20 cellular contexts compared by ENCODE assay signal in the genomic region with DNA sequence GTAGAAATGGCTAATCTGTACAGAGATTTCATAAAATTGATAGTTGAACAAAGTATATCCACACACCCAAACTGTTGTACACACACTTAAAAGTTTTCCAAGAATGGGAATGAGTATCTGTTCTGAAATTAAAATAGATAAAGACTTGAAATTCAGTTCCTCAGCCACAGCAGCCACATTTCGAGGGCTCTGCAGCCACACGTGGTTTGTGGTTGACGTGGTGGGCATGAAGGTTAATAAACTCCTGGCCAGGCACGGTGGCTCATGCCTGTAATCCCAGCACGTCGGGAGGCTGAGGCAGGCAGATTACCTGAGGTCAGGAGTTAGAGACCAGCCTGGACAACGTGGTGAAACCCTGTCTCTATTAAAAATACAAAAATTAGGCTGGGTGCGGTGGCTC. TPM values are rescaled to one million over a fixed set of nuclear protein-coding genes. Genes with fewer than 3 reads are reported as not detected.
DNase-seq lines count a peak whose midpoint lies in the region; ATAC-seq, FAIRE-seq and TF ChIP-seq lines count a peak whose summit lies in the region.
"Had no signal": no experiment of that assay in that cellular context is flagged by ENCODE, and none has a peak within 500 bp of the region (broad histone marks: within the 10 kb centered on the region; RNA-seq: fewer than 3 reads in every experiment).

No MANE protein-coding gene starts in this region.

- CTCF ChIA-PET in H1 (lab: Charles Lee; ENCODE audit: partially characterized antibody): interaction anchor here (0.8 to 2.4 kb wide), 4 partner anchors 11 to 51 kb away, joined by 3 to 10 read pairs (median 4); partner anchors contain the start of gene CRYBB1

- H2BK15ac ChIP-seq in H1 (ENCODE audit: low read length): no peak overlapping the region

- H3K4me2 ChIP-seq in DOHH2 (ENCODE audit: low read length) (peak overlapping the region; percentile 31; the same call in 1 of the 2 replicates), H1 (ENCODE audit: insufficient read depth in 1 of 2, low read depth in 2 of 2, low read length in 2 of 2) (no peak overlapping the region)
- H3K4me2 ChIP-seq: A549 had no signal

- H2AFZ ChIP-seq in H1 (ENCODE audit: low read length): no peak overlapping the region

- ATAC-seq in gastrocnemius medialis (no peak), heart right ventricle (no peak)
- ATAC-seq: A549 had no signal

- H3K27me3 ChIP-seq in DOHH2 (ENCODE audit: control insufficient read depth, low read length) (no peaks in the 10 kb centered on the region), H1 (replicated peaks in 1 of 4; ENCODE audit: control insufficient read depth in 3 of 4, extremely low read depth in 1 of 4, insufficient read depth in 3 of 4, low read length in 3 of 4) (no peaks in the 10 kb centered on the region), gastrocnemius medialis (no peaks in the 10 kb centered on the region), heart right ventricle (no peaks in the 10 kb centered on the region)
- H3K27me3 ChIP-seq: SJSA1 had no signal

- H3K4ac ChIP-seq in H1 (replicated peaks; ENCODE audit: insufficient read length, low read depth, low read length): no peak overlapping the region

- H2BK12ac ChIP-seq in H1 (ENCODE audit: low read depth, low read length): no peak overlapping the region

- H3K79me2 ChIP-seq in DOHH2 (ENCODE audit: control insufficient read depth, low read length) (peaks cover 82% of the 10 kb centered on the region), H1 (ENCODE audit: control insufficient read depth in 1 of 2, insufficient read depth in 2 of 2, low read length in 2 of 2) (peaks cover 7 to 86% of the 10 kb centered on the region in 2 experiments)

- no peak overlapping the region for H3K23ac ChIP-seq in H1 (ENCODE audit: insufficient read length)

- TF ChIP-seq POLR2A in H1 (IDR thresholded peaks at IDR 0.05; ENCODE audit: control extremely low read depth in 1 of 2, low read depth in 2 of 2, low read length in 2 of 2): no peak
- TF ChIP-seq POLR2A in gastrocnemius medialis (IDR thresholded peaks at IDR 0.05): no peak

- H2AK5ac ChIP-seq in H1 (ENCODE audit: low read depth, low read length): no peak overlapping the region

- H3K9me3 ChIP-seq in DOHH2 (ENCODE audit: control insufficient read depth, insufficient read depth, low read length): no peaks in the 10 kb centered on the region
- no peaks in the 10 kb centered on the region for H3K9me3 ChIP-seq in H1 (ENCODE audit: insufficient read depth in 2 of 2, low read depth in 1 of 2, low read length in 1 of 2)
- no peaks in the 10 kb centered on the region for H3K9me3 ChIP-seq in gastrocnemius medialis
- H3K9me3 ChIP-seq in heart right ventricle: no peaks in the 10 kb centered on the region
- H3K9me3 ChIP-seq: A549, SJSA1 had no signal

- H3F3A ChIP-seq in DOHH2 (ENCODE audit: control insufficient read depth, insufficient read depth): peaks cover 8% of the 10 kb centered on the region; the same call in 1 of the 2 replicates

- peaks cover 49% of the 10 kb centered on the region for H3K4me1 ChIP-seq in DOHH2 (ENCODE audit: control insufficient read depth, low read length)
- peaks cover 13 to 45% (median 29%) of the 10 kb centered on the region in 4 experiments for H3K4me1 ChIP-seq in H1 (replicated peaks in 1 of 4; ENCODE audit: control insufficient read depth in 3 of 4, insufficient read depth in 4 of 4, low read length in 3 of 4)
- H3K4me1 ChIP-seq in gastrocnemius medialis: peaks cover 35 to 38% of the 10 kb centered on the region in 2 donors
- H3K4me1 ChIP-seq in heart right ventricle: peaks cover 3 to 58% (median 34%) of the 10 kb centered on the region in 9 donors
- H3K4me1 ChIP-seq: A549 had no signal

- no peak for TF ChIP-seq EP300 in H1 (IDR thresholded peaks at IDR 0.05; ENCODE audit: borderline replicate concordance in 1 of 2, low read depth in 2 of 2, low read length in 2 of 2)

- H3K9ac ChIP-seq in H1 (replicated peaks in 1 of 4; ENCODE audit: extremely low read depth in 1 of 4, low read depth in 3 of 4, low read length in 3 of 4): no peak overlapping the region

- no peak overlapping the region for H2BK120ac ChIP-seq in H1 (replicated peaks; ENCODE audit: low read depth, low read length)

- H3K79me1 ChIP-seq in H1 (ENCODE audit: low read depth, low read length): peaks cover 23% of the 10 kb centered on the region

- H3K14ac ChIP-seq in H1 (ENCODE audit: insufficient read length): no peak overlapping the region

- intact Hi-C loops in gastrocnemius medialis (cut with DNase I; ENCODE audit: low total_unique reads) (no loop called here), heart right ventricle (cut with DNase I) (no loop called here)

- H3K27ac ChIP-seq in DOHH2 (ENCODE audit: low read depth, low read length): no peak overlapping the region
- H3K27ac ChIP-seq in H1 (ENCODE audit: low read depth, low read length): no peak overlapping the region
- peak overlapping the region in 3 of 4 donors; percentile 12 to 92 (median 22) for H3K27ac ChIP-seq in gastrocnemius medialis
- H3K27ac ChIP-seq in heart right ventricle: no peak overlapping the region
- H3K27ac ChIP-seq: A549, SJSA1 had no signal

- in situ Hi-C loops in gastrocnemius medialis (cut with MboI; ENCODE audit: low sequenced_read_pairs in 4 of 4): no loop called here

- POLR2A ChIA-PET in H1 (lab: Charles Lee; ENCODE audit: partially characterized antibody): interaction anchor here (0.9 to 3.0 kb wide), 6 partner anchors 11 to 83 kb away, joined by 3 to 17 read pairs (median 4); partner anchors contain the start of genes HPS4 and SRRD

- H2BK5ac ChIP-seq in H1 (ENCODE audit: low read depth, low read length): peak overlapping the region; percentile 61; the same call in 1 of the 2 replicates

- no peak for FAIRE-seq in H1 (lab: Jason Lieb, UNC)
- FAIRE-seq: A549 had no signal

- H3K23me2 ChIP-seq in H1 (ENCODE audit: low read depth, low read length): no peaks in the 10 kb centered on the region; the same call in 1 of the 2 replicates

- H2BK20ac ChIP-seq in H1 (ENCODE audit: low read length): no peak overlapping the region

- H3K18ac ChIP-seq in H1 (ENCODE audit: extremely low read depth, low read length): no peak overlapping the region

- no peak overlapping the region for H3K56ac ChIP-seq in H1 (replicated peaks; ENCODE audit: insufficient read length, low read depth, low read length)

- H4K8ac ChIP-seq in H1 (ENCODE audit: extremely low read depth, insufficient read depth, low read length): no peak overlapping the region

- TF ChIP-seq RAD21 in H1 (IDR thresholded peaks at IDR 0.05 in 1 of 2, conservative IDR thresholded peaks at IDR 0.05 in 1 of 2; ENCODE audit: low read depth in 2 of 2, low read length in 2 of 2): no peak

- DNase-seq in OCI-M1 (lab: John Stamatoyannopoulos, UW) (peak; percentile 49), H1 (ENCODE audit: low read depth in 1 of 2, low spot score in 2 of 2) (no peak), gastrocnemius medialis (no peak), NCI-H774 (lab: John Stamatoyannopoulos, UW) (no peak), heart right ventricle (no peak), NCI-H2081 treated with DMSO at 0.1 percent for 48 hours (lab: John Stamatoyannopoulos, UW) (no peak)
- DNase-seq: Calu3; CD4-positive, CD25-positive, alpha-beta regulatory T cell; DMS79; GDM1; H7; MM.1S; NCI-H1105 treated with DMSO at 0.1 percent for 48 hours; NCI-H187; NCI-H446 treated with DMSO at 0.1 percent for 48 hours; NCI-H748 treated with DMSO at 0.1 percent for 48 hours; RPMI8226 had no signal

- no peak overlapping the region for H4K5ac ChIP-seq in H1 (ENCODE audit: insufficient read length, low read depth, low read length)

- TF ChIP-seq CTCF in DOHH2 (IDR thresholded peaks at IDR 0.05; ENCODE audit: low read depth, low read length, poor library complexity, severe bottlenecking) (no peak), H1 (IDR thresholded peaks at IDR 0.05; ENCODE audit: control extremely low read depth in 1 of 3, insufficient read depth in 1 of 3, low read depth in 1 of 3, low read length in 3 of 3) (no peak), gastrocnemius medialis (IDR thresholded peaks at IDR 0.05 in 4 of 5, conservative IDR thresholded peaks at IDR 0.05 in 1 of 5) (no peak), heart right ventricle (IDR thresholded peaks at IDR 0.05) (no peak)

- H3K36me3 ChIP-seq in DOHH2 (ENCODE audit: control insufficient read depth, low read length) (peaks cover 28% of the 10 kb centered on the region), H1 (ENCODE audit: control insufficient read depth in 2 of 4, insufficient read depth in 4 of 4, low read length in 3 of 4) (peaks cover 0 to 4% (median 0%) of the 10 kb centered on the region in 4 experiments; a peak in 1 of 8 replicates), gastrocnemius medialis (peaks cover 0 to 9% of the 10 kb centered on the region in 2 donors), heart right ventricle (peaks cover 0 to 13% (median 0%) of the 10 kb centered on the region in 9 donors)
- H3K36me3 ChIP-seq: SJSA1 had no signal

- H3K9me2 ChIP-seq in DOHH2 (replicated peaks; ENCODE audit: control insufficient read depth, low read length): no peaks in the 10 kb centered on the region

- H3K4me3 ChIP-seq in DOHH2 (ENCODE audit: low read length) (no peak overlapping the region), H1 (ENCODE audit: extremely low read depth in 1 of 4, insufficient read depth in 2 of 4, low read depth in 3 of 4, low read length in 4 of 4) (no peak overlapping the region), gastrocnemius medialis (no peak overlapping the region), heart right ventricle (no peak overlapping the region)
- H3K4me3 ChIP-seq: A549, SJSA1 had no signal

- 96% methylated on average over 8 of the region's 8 CpGs; no CpG with 5 or more reads in 1 of the 2 experiments for WGBS in H1 (ENCODE audit: extremely low coverage in 1 of 2, insufficient coverage in 1 of 2, insufficient read length in 1 of 2, insufficient replicate concordance in 2 of 2, low coverage in 1 of 2, low lambda C conversion rate in 2 of 2, missing lambda C conversion rate in 1 of 2), 2 experiments
- WGBS in heart right ventricle, 2 donors: 82 to 86% methylated on average over 8 of the region's 8 CpGs

- no peak overlapping the region for H4K91ac ChIP-seq in H1 (replicated peaks; ENCODE audit: insufficient read length, low read length)

- H4K20me1 ChIP-seq in DOHH2 (ENCODE audit: control insufficient read depth, insufficient read depth, low read depth, low read length) (peaks cover 6% of the 10 kb centered on the region; the same call in 1 of the 2 replicates), H1 (replicated peaks in 1 of 2; ENCODE audit: control insufficient read depth in 1 of 2, insufficient read depth in 2 of 2, low read length in 2 of 2) (peaks cover 2 to 13% of the 10 kb centered on the region in 2 experiments)

RNA-seq across cellular contexts. Expression of gene TPST2, which starts 24.0 kb away (rescaled TPM):
- 58.8 and 62.1 TPM in 2 replicates for total RNA-seq in H1 (2021; fragmentation: NEBNext Ultra II Directional; extraction: Animal tissue kit (Norgen Biotek cat#: 25700))
- 143 and 162 TPM in 2 replicates for polyA plus RNA-seq in H1 (2011; rRNA removed)
- polyA plus RNA-seq in H1 (2011; cell fraction: cytosol; rRNA removed): 134 TPM
- polyA plus RNA-seq in H1 (2011; cell fraction: nucleus; rRNA removed): 139 TPM
- polyA plus RNA-seq in H1 (2012, experiment 1 of 2): 52.5 to 56.1 TPM (median 54.1 TPM) in 4 replicates
- 69.0 TPM for polyA plus RNA-seq in H1 (2012, experiment 2 of 2)
- 93.0 TPM for polyA plus RNA-seq in H1 (2013, experiment 1 of 2)
- polyA plus RNA-seq in H1 (2013, experiment 2 of 2): 95.7 TPM
- 80.0 and 85.9 TPM in 2 replicates for polyA minus RNA-seq in H1 (2011; rRNA and poly(A)+ RNA removed)
- 59.8 TPM for polyA minus RNA-seq in H1 (2011; cell fraction: cytosol; rRNA and poly(A)+ RNA removed)
- polyA minus RNA-seq in H1 (2011; cell fraction: nucleus; rRNA and poly(A)+ RNA removed): 63.8 TPM
- 100 to 1,000 TPM in 1 of 4 donors, 10 to 100 TPM in 3; 32.3 to 110 (median 65.4) TPM for total RNA-seq in gastrocnemius medialis
- 10 to 100 TPM; 11.1 to 35.1 (median 19.0) TPM for total RNA-seq in heart right ventricle
- polyA plus RNA-seq in heart right ventricle: 10 to 100 TPM; 27.8 to 41.5 TPM

RNA-seq across cellular contexts. Expression of gene CRYBB1, which starts 51.9 kb away (rescaled TPM):
- total RNA-seq in H1 (2021; fragmentation: NEBNext Ultra II Directional; extraction: Animal tissue kit (Norgen Biotek cat#: 25700)): 1.7 and 4.2 TPM in 2 replicates
- polyA plus RNA-seq in H1 (2011; rRNA removed) (6.0 and 7.2 TPM in 2 replicates), heart right ventricle (under 1 TPM; 0.37 to 0.48 TPM)
- polyA plus RNA-seq in H1 (2011; cell fraction: cytosol; rRNA removed): 7.5 TPM
- polyA plus RNA-seq in H1 (2011; cell fraction: nucleus; rRNA removed): 5.0 TPM
- 2.7 to 5.7 TPM (median 5.2 TPM) in 4 replicates for polyA plus RNA-seq in H1 (2012, experiment 1 of 2)
- polyA plus RNA-seq in H1 (2012, experiment 2 of 2): 3.9 TPM
- polyA plus RNA-seq in H1 (2013, experiment 1 of 2): 7.7 TPM
- polyA plus RNA-seq in H1 (2013, experiment 2 of 2): 7.4 TPM
- polyA minus RNA-seq in H1 (2011; rRNA and poly(A)+ RNA removed): 1.7 and 4.1 TPM in 2 replicates
- polyA minus RNA-seq in H1 (2011; cell fraction: cytosol; rRNA and poly(A)+ RNA removed): 2.9 TPM
- polyA minus RNA-seq in H1 (2011; cell fraction: nucleus; rRNA and poly(A)+ RNA removed): 1.3 TPM
- total RNA-seq in gastrocnemius medialis (under 1 TPM in 1 of 4 donors, not detected in 3; 0.97 TPM), heart right ventricle (1 to 10 TPM in 1 of 10 donors, under 1 TPM in 6, not detected in 3; 0.24 to 2.5 (median 0.71) TPM)
- total RNA-seq: Calu3; CD4-positive, CD25-positive, alpha-beta regulatory T cell; SJSA1 had no signal
- polyA plus RNA-seq: A549; CD4-positive, CD25-positive, alpha-beta regulatory T cell had no signal

RNA-seq across cellular contexts. Expression of gene TFIP11, which starts 53.6 kb away (rescaled TPM):
- 23.9 and 28.3 TPM in 2 replicates for total RNA-seq in H1 (2021; fragmentation: NEBNext Ultra II Directional; extraction: Animal tissue kit (Norgen Biotek cat#: 25700))
- polyA plus RNA-seq in H1 (2011; rRNA removed): 18.1 and 18.4 TPM in 2 replicates
- 23.4 TPM for polyA plus RNA-seq in H1 (2011; cell fraction: cytosol; rRNA removed)
- 26.2 TPM for polyA plus RNA-seq in H1 (2011; cell fraction: nucleus; rRNA removed)
- 24.2 to 28.8 TPM (median 27.7 TPM) in 4 replicates for polyA plus RNA-seq in H1 (2012, experiment 1 of 2)
- polyA plus RNA-seq in H1 (2012, experiment 2 of 2): 10.5 TPM
- polyA plus RNA-seq in H1 (2013, experiment 1 of 2): 11.5 TPM
- polyA plus RNA-seq in H1 (2013, experiment 2 of 2): 9.4 TPM
- polyA minus RNA-seq in H1 (2011; rRNA and poly(A)+ RNA removed): 37.2 and 40.4 TPM in 2 replicates
- polyA minus RNA-seq in H1 (2011; cell fraction: cytosol; rRNA and poly(A)+ RNA removed): 18.1 TPM
- 27.6 TPM for polyA minus RNA-seq in H1 (2011; cell fraction: nucleus; rRNA and poly(A)+ RNA removed)
- 10 to 100 TPM; 33.1 to 65.7 (median 49.2) TPM for total RNA-seq in gastrocnemius medialis
- total RNA-seq in heart right ventricle: 10 to 100 TPM; 18.8 to 25.5 (median 22.8) TPM
- 10 to 100 TPM; 22.4 to 25.0 TPM for polyA plus RNA-seq in heart right ventricle

RNA-seq across cellular contexts. Expression of gene CRYBA4, which starts 55.9 kb away (rescaled TPM):
- total RNA-seq in H1 (2021; fragmentation: NEBNext Ultra II Directional; extraction: Animal tissue kit (Norgen Biotek cat#: 25700)): 0.67 and 1.5 TPM in 2 replicates
- 2.2 and 3.1 TPM in 2 replicates for polyA plus RNA-seq in H1 (2011; rRNA removed)
- 2.0 TPM for polyA plus RNA-seq in H1 (2011; cell fraction: cytosol; rRNA removed)
- 1.4 TPM for polyA plus RNA-seq in H1 (2011; cell fraction: nucleus; rRNA removed)
- polyA plus RNA-seq in H1 (2012, experiment 1 of 2): 0.84 to 2.4 TPM (median 1.9 TPM) in 4 replicates
- polyA plus RNA-seq in H1 (2012, experiment 2 of 2): 1.5 TPM
- polyA plus RNA-seq in H1 (2013, experiment 1 of 2): 1.7 TPM
- 2.0 TPM for polyA plus RNA-seq in H1 (2013, experiment 2 of 2)
- polyA minus RNA-seq in H1 (2011; rRNA and poly(A)+ RNA removed): 0.56 and 0.69 TPM in 2 replicates
- polyA minus RNA-seq in H1 (2011; cell fraction: cytosol; rRNA and poly(A)+ RNA removed): not detected
- polyA minus RNA-seq in H1 (2011; cell fraction: nucleus; rRNA and poly(A)+ RNA removed): not detected
- not detected for total RNA-seq in gastrocnemius medialis
- under 1 TPM in 1 of 10 donors, not detected in 9; 0.42 TPM for total RNA-seq in heart right ventricle
- polyA plus RNA-seq in heart right ventricle: not detected
- total RNA-seq: Calu3; CD4-positive, CD25-positive, alpha-beta regulatory T cell; H7; SJSA1 had no signal
- polyA plus RNA-seq: A549 had no signal

Comparison
In these comparisons a context has a peak if more than half of its experiments do, and no peak if none do; other contexts are left out.
1. H3K27ac ChIP-seq: peak in gastrocnemius medialis (3 of 4); none in DOHH2 (single experiment), H1 (single experiment) and heart right ventricle (0 of 10).